Comparison of ENCODE assay signal across 23 cellular contexts in genomic region chr12:91606662-91607377, GRCh38.
"Had no signal": no experiment of that assay in that cellular context is flagged by ENCODE, and none has a peak within 500 bp of the region (broad histone marks: within the 10 kb centered on the region; RNA-seq: fewer than 3 reads in every experiment).

No MANE protein-coding gene starts in this region.

- FAIRE-seq: RCC 7860 had no signal

- H3K4me3 ChIP-seq: MG63, SJSA1, SK-N-MC had no signal

- H3K36me3 ChIP-seq: MG63, SJSA1 had no signal

- H3K27ac ChIP-seq: SJSA1, SK-N-MC had no signal

- H3K9me3 ChIP-seq: MG63, SJSA1 had no signal

- H3K27me3 ChIP-seq: MG63, SJSA1 had no signal

- DNase-seq: Karpas-422, KG1, MG63, NCI-H1092, NCI-H1105 treated with DMSO at 0.1 percent for 48 hours, NCI-H1417 treated with DMSO at 0.1 percent for 48 hours, NCI-H146, NCI-H1694 treated with DMSO at 0.1 percent for 48 hours, NCI-H1930, NCI-H2081, NCI-H2107, NCI-H2227 treated with DMSO at 0.1 percent for 48 hours, NCI-H446, NCI-H510A, NCI-H524 treated with DMSO at 0.1 percent for 48 hours, NCI-H69, NCI-H774, Right ventricle myocardium superior, RPMI8226, SIG-M5 had no signal

- H3K4me1 ChIP-seq: SJSA1 had no signal
